In the genomic region with DNA sequence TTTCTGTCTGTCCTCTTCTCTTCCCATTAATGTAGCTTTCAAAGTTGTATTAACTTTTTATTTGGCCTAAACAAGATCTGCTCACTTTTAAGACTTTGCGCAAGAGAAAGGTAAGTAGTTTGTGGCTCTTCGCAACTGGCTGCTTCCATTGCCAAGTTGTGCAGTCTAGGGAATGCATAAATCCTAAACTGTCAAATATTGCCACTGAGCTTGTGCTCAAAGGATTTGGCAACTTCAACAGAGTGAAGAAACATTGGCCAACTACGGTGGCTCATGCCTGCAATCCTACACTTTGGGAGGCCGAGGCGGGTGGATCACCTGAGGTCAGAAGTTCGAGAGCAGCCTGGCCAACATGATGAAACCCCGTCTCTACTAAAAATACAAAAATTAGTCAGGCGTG, we compare ENCODE assay signal across 33 cellular contexts.
"Had no signal": no experiment of that assay in that cellular context is flagged by ENCODE, and none has a peak within 500 bp of the region (broad histone marks: within the 10 kb centered on the region; RNA-seq: fewer than 3 reads in every experiment).

No MANE protein-coding gene starts in this region.

- ATAC-seq: activated CD8-positive, alpha-beta T cell treated with anti-CD3 and anti-CD28 coated beads for 36 hours; activated naive CD4-positive, alpha-beta T cell treated with anti-CD3 and anti-CD28 coated beads, Interleukin-2, amount 50 U/mL, for 72 hours; activated T-cell treated with anti-CD3 and anti-CD28 coated beads, Interleukin-2, amount 50 U/mL, for 4 hours; activated T-cell treated with anti-CD3 and anti-CD28 coated beads, Interleukin-2, amount 50 U/mL, for 72 hours; activated T-helper 17 cell treated with anti-CD3 and anti-CD28 coated beads, Interleukin-2, amount 50 U/mL, for 72 hours; body of pancreas had no signal

- DNase-seq: activated B cell treated with CpG ODN at 0.5 μM for 24 hours; activated CD4-positive, alpha-beta memory T cell treated with anti-CD3 and anti-CD28 coated beads for 36 hours; activated CD4-positive, alpha-beta T cell treated with anti-CD3 and anti-CD28 coated beads for 4 hours; activated CD4-positive, alpha-beta T cell treated with anti-CD3 and anti-CD28 coated beads, Interleukin-2, amount 10 ng/mL, durations not matched to agents 24 days and 14 days; activated CD4-positive, alpha-beta T cell treated with anti-CD3 and anti-CD28 coated beads, Interleukin-2, amount 50 U/mL, for 1 hour; activated CD4-positive, alpha-beta T cell treated with anti-CD3 and anti-CD28 coated beads, Interleukin-2, amount 50 U/mL, for 4 hours; activated CD4-positive, CD25-positive, alpha-beta regulatory T cell treated with anti-CD3 and anti-CD28 coated beads, Interleukin-2, amount 50 U/mL, for 72 hours; activated CD8-positive, alpha-beta memory T cell treated with anti-CD3 and anti-CD28 coated beads, Interleukin-2, amount 50 U/mL, for 4 hours; activated CD8-positive, alpha-beta T cell treated with anti-CD3 and anti-CD28 coated beads for 36 hours; activated effector memory CD4-positive, alpha-beta T cell treated with anti-CD3 and anti-CD28 coated beads, Interleukin-2, amount 50 U/mL, for 16 hours; activated gamma-delta T cell treated with Interleukin-2 at 50 U/mL for 16 hours; activated naive CD4-positive, alpha-beta T cell; activated naive CD4-positive, alpha-beta T cell treated with anti-CD3 and anti-CD28 coated beads for 36 hours; activated naive CD4-positive, alpha-beta T cell treated with anti-CD3 and anti-CD28 coated beads, Interleukin-2, amount 50 U/mL, for 16 hours; activated naive CD8-positive, alpha-beta T cell treated with anti-CD3 and anti-CD28 coated beads for 36 hours; activated T-cell treated with anti-CD3 and anti-CD28 coated beads for 4 hours; activated T-cell treated with anti-CD3 and anti-CD28 coated beads, Interleukin-2, amount 50 U/mL, for 1 hour; activated T-cell treated with anti-CD3 and anti-CD28 coated beads, Interleukin-2, amount 50 U/mL, for 4 hours; activated T-cell treated with anti-CD3 and anti-CD28 coated beads, Interleukin-2, amount 50 U/mL, for 72 hours; amniotic stem cell; aorta; body of pancreas; brain microvascular endothelial cell; caudate nucleus; cerebellar nuclear complex; T-helper 1 cell; T-helper 2 cell; T-helper 9 cell had no signal

- H3K27ac ChIP-seq: adrenal gland, body of pancreas, brain microvascular endothelial cell, cardiac muscle cell, VCaP had no signal

- H3K4me1 ChIP-seq: adrenal gland, body of pancreas had no signal

- H3K4me3 ChIP-seq: adrenal gland, body of pancreas, cardiac muscle cell had no signal

- H3K9me3 ChIP-seq: adrenal gland, body of pancreas had no signal

- H3K27me3 ChIP-seq: adrenal gland, body of pancreas, brain microvascular endothelial cell, cardiac muscle cell had no signal

- H3K36me3 ChIP-seq: adrenal gland, brain microvascular endothelial cell, cardiac muscle cell had no signal
